14 cellular contexts compared by ENCODE assay signal in genomic region chr1:243413431-243414151, GRCh38.
DNase-seq lines count a peak whose midpoint lies in the region; ATAC-seq, FAIRE-seq and TF ChIP-seq lines count a peak whose summit lies in the region.
"Had no signal": no experiment of that assay in that cellular context is flagged by ENCODE, and none has a peak within 500 bp of the region (broad histone marks: within the 10 kb centered on the region; RNA-seq: fewer than 3 reads in every experiment).

No MANE protein-coding gene starts in this region.

- TF ChIP-seq POLR2A in H54 (IDR thresholded peaks at IDR 0.05; ENCODE audit: low read depth, low read length) = no peak

- no peaks in the 10 kb centered on the region for H3K9me3 Mint-ChIP-seq in endodermal cell
- H3K9me3 Mint-ChIP-seq in activated T-helper 1 cell treated with anti-CD3 and anti-CD28 coated beads, Interleukin-12 subunit alpha, Interleukin-12 subunit beta, Interleukin-2, Interleukin-4 antibody, amounts not matched to agents 30 ng/mL and 10 ng/mL and 1 ng/mL, durations not matched to agents 14 hours and 24 hours and 36 hours = no peaks in the 10 kb centered on the region
- H3K9me3 Mint-ChIP-seq: dendritic cell treated with granulocyte-macrophage colony-stimulating factor and Interleukin-4, amounts not matched to agents 40 ng/mL and 50 ng/mL, for 4 days had no signal

- peak; percentile 86 for DNase-seq in endodermal cell
- no peak for DNase-seq in kidney
- DNase-seq in central memory CD4-positive, alpha-beta T cell = no peak
- no peak for DNase-seq in activated T-helper 1 cell treated with anti-CD3 and anti-CD28 coated beads, Interleukin-12 subunit alpha, Interleukin-12 subunit beta, Interleukin-2, Interleukin-4 antibody, amounts not matched to agents 30 ng/mL and 10 ng/mL and 1 ng/mL, durations not matched to agents 14 hours and 24 hours and 36 hours (ENCODE audit: low spot score)
- DNase-seq in H54 (ENCODE audit: insufficient read length, low spot score) = no peak
- DNase-seq: mammary epithelial cell, NCI-H2227 treated with DMSO at 0.1 percent for 48 hours, occipital lobe, small intestine had no signal

- H3K4me1 ChIP-seq in endodermal cell (ENCODE audit: control insufficient read depth, insufficient read depth, low read length) = peaks cover under 1% of the 10 kb centered on the region
- no peaks in the 10 kb centered on the region for H3K4me1 ChIP-seq in kidney (ENCODE audit: control insufficient read depth in 1 of 2, insufficient read depth in 1 of 2, low read depth in 1 of 2, low read length in 2 of 2)

- FAIRE-seq in kidney (lab: Jason Lieb, UNC) (no peak), H54 (lab: Jason Lieb, UNC) (no peak)
- FAIRE-seq: small intestine had no signal

- no peak for TF ChIP-seq CTCF in endodermal cell (conservative IDR thresholded peaks at IDR 0.05)
- no peak for TF ChIP-seq CTCF in kidney (IDR thresholded peaks at IDR 0.05; ENCODE audit: borderline replicate concordance, extremely low read depth, insufficient read depth)

- H3K9ac ChIP-seq in endodermal cell (ENCODE audit: extremely low read depth, low read length, poor library complexity, severe bottlenecking) = no peak overlapping the region
- no peak overlapping the region for H3K9ac ChIP-seq in kidney (ENCODE audit: low read length in 2 of 2)

- no peaks in the 10 kb centered on the region for H3K36me3 Mint-ChIP-seq in endodermal cell (ENCODE audit: low read depth)
- peaks cover 9% of the 10 kb centered on the region for H3K36me3 Mint-ChIP-seq in activated T-helper 1 cell treated with anti-CD3 and anti-CD28 coated beads, Interleukin-12 subunit alpha, Interleukin-12 subunit beta, Interleukin-2, Interleukin-4 antibody, amounts not matched to agents 30 ng/mL and 10 ng/mL and 1 ng/mL, durations not matched to agents 14 hours and 24 hours and 36 hours (ENCODE audit: low read depth)

- H3K36me3 ChIP-seq in endodermal cell (ENCODE audit: control insufficient read depth, insufficient read depth, low read length) = no peaks in the 10 kb centered on the region
- H3K36me3 ChIP-seq in kidney (ENCODE audit: control insufficient read depth in 1 of 2, insufficient read depth in 2 of 2, low read length in 2 of 2) = peaks cover 0 to 7% of the 10 kb centered on the region in 2 donors

- ATAC-seq in GM18517 (IDR thresholded peaks at IDR 0.05; ENCODE audit: unreplicated experiment) (peak; percentile 87), GM19467 (IDR thresholded peaks at IDR 0.05; ENCODE audit: unreplicated experiment) (peak; percentile 51), HG03159 (IDR thresholded peaks at IDR 0.05; ENCODE audit: unreplicated experiment) (peak; percentile 78)
- ATAC-seq: Panc1 had no signal

- H3K9me3 ChIP-seq in endodermal cell (ENCODE audit: control insufficient read depth, low read length) = no peaks in the 10 kb centered on the region
- H3K9me3 ChIP-seq in kidney (ENCODE audit: control insufficient read depth in 1 of 2, low read length in 2 of 2) = no peaks in the 10 kb centered on the region

- H3K4me3 ChIP-seq in endodermal cell (ENCODE audit: low read length) (no peak overlapping the region), kidney (ENCODE audit: low read length in 2 of 2) (no peak overlapping the region)

- WGBS in endodermal cell (ENCODE audit: insufficient coverage in 1 of 2, insufficient read length in 1 of 2), 2 experiments = 58 to 76% methylated on average over 2 to 8 of the region's 8 CpGs

- H3K27ac ChIP-seq in endodermal cell (ENCODE audit: low read depth, low read length) (no peak overlapping the region), kidney (ENCODE audit: low read depth in 2 of 2, low read length in 2 of 2) (no peak overlapping the region)

- intact Hi-C loops in kidney (cut with DNase I) = no loop called here
- intact Hi-C loops in activated T-helper 1 cell treated with anti-CD3 and anti-CD28 coated beads, Interleukin-12 subunit alpha, Interleukin-12 subunit beta, Interleukin-2, Interleukin-4 antibody, amounts not matched to agents 30 ng/mL and 10 ng/mL and 1 ng/mL, durations not matched to agents 14 hours and 24 hours and 36 hours (cut with micrococcal nuclease) = no loop called here

- H3K27me3 ChIP-seq in endodermal cell (ENCODE audit: control insufficient read depth, insufficient read depth, low read length, poor library complexity, severe bottlenecking) = no peaks in the 10 kb centered on the region

- no peak overlapping the region for H3K4me3 Mint-ChIP-seq in endodermal cell
- no peak overlapping the region for H3K4me3 Mint-ChIP-seq in activated T-helper 1 cell treated with anti-CD3 and anti-CD28 coated beads, Interleukin-12 subunit alpha, Interleukin-12 subunit beta, Interleukin-2, Interleukin-4 antibody, amounts not matched to agents 30 ng/mL and 10 ng/mL and 1 ng/mL, durations not matched to agents 14 hours and 24 hours and 36 hours
- H3K4me3 Mint-ChIP-seq: dendritic cell treated with granulocyte-macrophage colony-stimulating factor and Interleukin-4, amounts not matched to agents 40 ng/mL and 50 ng/mL, for 4 days had no signal

- H3K27ac Mint-ChIP-seq in endodermal cell = no peak overlapping the region
- H3K27ac Mint-ChIP-seq in activated T-helper 1 cell treated with anti-CD3 and anti-CD28 coated beads, Interleukin-12 subunit alpha, Interleukin-12 subunit beta, Interleukin-2, Interleukin-4 antibody, amounts not matched to agents 30 ng/mL and 10 ng/mL and 1 ng/mL, durations not matched to agents 14 hours and 24 hours and 36 hours = no peak overlapping the region
- H3K27ac Mint-ChIP-seq: dendritic cell treated with granulocyte-macrophage colony-stimulating factor and Interleukin-4, amounts not matched to agents 40 ng/mL and 50 ng/mL, for 4 days had no signal

- H3K4me1 Mint-ChIP-seq in endodermal cell = peaks cover 29% of the 10 kb centered on the region
- peaks cover 44% of the 10 kb centered on the region for H3K4me1 Mint-ChIP-seq in activated T-helper 1 cell treated with anti-CD3 and anti-CD28 coated beads, Interleukin-12 subunit alpha, Interleukin-12 subunit beta, Interleukin-2, Interleukin-4 antibody, amounts not matched to agents 30 ng/mL and 10 ng/mL and 1 ng/mL, durations not matched to agents 14 hours and 24 hours and 36 hours (ENCODE audit: low read depth)

- no peaks in the 10 kb centered on the region for H3K27me3 Mint-ChIP-seq in endodermal cell (ENCODE audit: insufficient read depth)
- no peaks in the 10 kb centered on the region for H3K27me3 Mint-ChIP-seq in activated T-helper 1 cell treated with anti-CD3 and anti-CD28 coated beads, Interleukin-12 subunit alpha, Interleukin-12 subunit beta, Interleukin-2, Interleukin-4 antibody, amounts not matched to agents 30 ng/mL and 10 ng/mL and 1 ng/mL, durations not matched to agents 14 hours and 24 hours and 36 hours (ENCODE audit: insufficient read depth)
- H3K27me3 Mint-ChIP-seq: dendritic cell treated with granulocyte-macrophage colony-stimulating factor and Interleukin-4, amounts not matched to agents 40 ng/mL and 50 ng/mL, for 4 days had no signal
